In the genomic region with DNA sequence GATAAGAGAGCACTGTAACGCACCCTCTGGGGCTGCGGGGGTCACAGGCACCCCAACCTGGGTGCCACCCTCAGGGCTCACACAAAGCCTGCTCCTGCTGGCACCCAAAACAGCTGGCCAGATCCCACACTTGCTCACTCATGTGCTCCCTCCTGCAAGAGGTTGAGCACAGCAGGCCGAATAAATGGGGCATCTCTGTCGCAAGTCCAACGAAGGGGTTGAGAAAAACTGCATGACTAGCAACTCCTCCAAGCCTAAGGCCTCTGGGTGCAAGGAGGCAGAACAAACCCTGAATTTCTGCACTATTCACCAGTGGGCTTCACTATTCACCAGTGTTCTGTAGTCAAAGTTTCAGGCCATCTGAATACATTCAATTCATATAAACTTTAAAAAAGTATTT, we compare ENCODE assay signal across 14 cellular contexts.
"Had no signal": no experiment of that assay in that cellular context is flagged by ENCODE, and none has a peak within 500 bp of the region (broad histone marks: within the 10 kb centered on the region; RNA-seq: fewer than 3 reads in every experiment).

No MANE protein-coding gene starts in this region.

- DNase-seq: activated CD4-positive, alpha-beta T cell treated with anti-CD3 and anti-CD28 coated beads, Interleukin-2, amount 50 U/mL, for 48 hours; activated CD4-positive, CD25-positive, alpha-beta regulatory T cell treated with anti-CD3 and anti-CD28 coated beads, Interleukin-2, amount 50 U/mL, for 72 hours; activated naive CD4-positive, alpha-beta T cell treated with Interleukin-2 at 50 U/mL for 16 hours; amniotic stem cell; hippocampal formation; mammary epithelial cell; naive B cell; retina; stimulated activated CD4-positive, alpha-beta T cell treated with anti-CD3 and anti-CD28 coated beads, Interleukin-4, amount 100 ng/mL, for 1 hour; stimulated activated naive CD4-positive, alpha-beta T cell; SW 1271; T-helper 9 cell; trophoblast cell had no signal

- ATAC-seq: left lobe of liver had no signal

- H3K27me3 Mint-ChIP-seq: naive B cell had no signal

- H3K9me3 Mint-ChIP-seq: naive B cell had no signal
